Comparison of ENCODE assay signal across 8 cellular contexts in the genomic region with DNA sequence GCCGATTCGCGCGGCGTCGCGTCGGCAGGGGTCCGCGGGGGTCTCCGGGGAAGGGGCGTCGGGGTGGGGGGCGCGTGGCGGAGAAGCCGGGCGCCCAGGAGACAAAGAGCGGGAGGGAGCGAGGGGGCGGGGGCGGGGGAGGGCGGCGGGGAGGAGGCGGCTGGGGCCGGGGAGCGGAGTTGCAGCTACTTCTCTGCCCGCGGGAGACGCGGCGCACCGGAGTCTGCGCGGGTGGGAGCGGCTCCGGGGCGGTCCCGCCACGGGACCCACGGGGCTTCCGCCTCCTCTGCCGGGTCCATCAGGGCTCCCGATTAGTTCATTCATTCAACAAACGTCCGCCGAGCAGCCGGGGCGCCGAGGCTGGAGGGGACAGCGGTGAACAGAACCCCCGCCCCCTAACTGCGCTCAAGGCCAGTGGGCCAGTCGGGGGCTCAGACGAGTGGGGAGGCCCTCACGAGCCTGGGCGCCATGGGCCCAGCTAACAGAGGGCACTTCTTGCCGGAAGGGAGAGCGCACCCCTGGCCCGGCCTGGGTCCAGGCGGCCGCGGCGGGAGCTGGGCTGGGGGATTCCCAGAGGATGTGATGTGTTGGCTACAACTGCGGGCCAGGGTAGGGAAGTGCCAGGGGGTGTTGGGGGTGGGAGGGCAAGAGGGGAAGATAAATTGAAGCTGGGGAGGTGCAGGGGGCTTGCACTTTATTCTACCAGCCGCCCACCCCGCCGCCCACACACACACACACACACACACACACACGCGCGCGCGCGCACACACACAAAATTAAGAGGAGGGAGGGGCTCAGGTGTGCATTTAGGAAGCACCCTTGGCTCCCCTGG. TPM values are rescaled to one million over a fixed set of nuclear protein-coding genes. Genes with fewer than 3 reads are reported as not detected.
DNase-seq lines count a peak whose midpoint lies in the region; ATAC-seq, FAIRE-seq and TF ChIP-seq lines count a peak whose summit lies in the region.

TSS of gene SAMD14 (minus strand) at position 215 of the 832 bp plus-strand sequence. CDS start 5,201 bp downstream, outside the sequence.

- no peaks in the 10 kb centered on the region for H3K27me3 ChIP-seq in effector memory CD4-positive, alpha-beta T cell (replicated peaks; ENCODE audit: control insufficient read depth, insufficient read depth, low read length, poor library complexity, severe bottlenecking)

- intact Hi-C loops in mucosa of descending colon (cut with DNase I, micrococcal nuclease) = no loop called here

- no peaks in the 10 kb centered on the region for H3K9me3 ChIP-seq in effector memory CD4-positive, alpha-beta T cell (ENCODE audit: control insufficient read depth, low read length)
- H3K9me3 ChIP-seq in mucosa of descending colon = no peaks in the 10 kb centered on the region

- H3K4me3 ChIP-seq in effector memory CD4-positive, alpha-beta T cell (ENCODE audit: insufficient read depth, low read depth, low read length, poor library complexity, severe bottlenecking) = peak within 1 kb of the TSS; percentile 62
- H3K4me3 ChIP-seq in mucosa of descending colon = no peak within 1 kb of the TSS

- H3K36me3 ChIP-seq in effector memory CD4-positive, alpha-beta T cell (ENCODE audit: control insufficient read depth, insufficient read depth, low read length) = peaks cover 7% of the 10 kb centered on the region
- no peaks in the 10 kb centered on the region for H3K36me3 ChIP-seq in mucosa of descending colon (ENCODE audit: low read depth)

- TF ChIP-seq CTCF in mucosa of descending colon (IDR thresholded peaks at IDR 0.05) = no peak

- DNase-seq in activated CD8-positive, alpha-beta memory T cell treated with anti-CD3 and anti-CD28 coated beads for 24 hours = peak; percentile 68
- DNase-seq in activated CD8-positive, alpha-beta memory T cell treated with anti-CD3 and anti-CD28 coated beads, Interleukin-2, amount 50 U/mL, for 48 hours = no peak
- DNase-seq in T-helper 22 cell (ENCODE audit: low read depth) (peak; percentile 50), mucosa of descending colon (no peak), urothelium cell line (ENCODE audit: low spot score) (peak; percentile 66), NCI-H128 (lab: John Stamatoyannopoulos, UW; ENCODE audit: unreplicated experiment) (no peak), NCI-H2081 (lab: John Stamatoyannopoulos, UW) (no peak)
- DNase-seq in effector memory CD4-positive, alpha-beta T cell = peak in 2 of 3 donors; percentile 41 to 46

- FAIRE-seq in urothelium cell line (lab: Jason Lieb, UNC) = peak; percentile 20

- H3K27ac ChIP-seq in effector memory CD4-positive, alpha-beta T cell (ENCODE audit: insufficient read depth, low read length, poor library complexity, severe bottlenecking) = peak within 1 kb of the TSS; percentile 32

- ATAC-seq in mucosa of descending colon = peak; percentile 37

- H3K4me1 ChIP-seq in effector memory CD4-positive, alpha-beta T cell (ENCODE audit: control insufficient read depth, insufficient read depth, low read length, poor library complexity, severe bottlenecking) = peaks cover 21% of the 10 kb centered on the region
- peaks cover 18% of the 10 kb centered on the region for H3K4me1 ChIP-seq in mucosa of descending colon (ENCODE audit: low read depth)

RNA-seq across cellular contexts. Expression of gene SAMD14, which starts in this region (rescaled TPM):
- 1 to 10 TPM in 2 of 3 donors, under 1 TPM in 1; 0.52 to 2.6 (median 1.2) TPM for total RNA-seq in mucosa of descending colon

Comparison
In these comparisons a context has a peak if more than half of its experiments do, and no peak if none do; other contexts are left out.
1. DNase-seq: peak in activated CD8-positive, alpha-beta memory T cell treated with anti-CD3 and anti-CD28 coated beads for 24 hours (single experiment), T-helper 22 cell (single experiment), effector memory CD4-positive, alpha-beta T cell (2 of 3) and urothelium cell line (single experiment); none in activated CD8-positive, alpha-beta memory T cell treated with anti-CD3 and anti-CD28 coated beads, Interleukin-2, amount 50 U/mL, for 48 hours (single experiment), mucosa of descending colon (0 of 3), NCI-H128 (single experiment) and NCI-H2081 (0 of 2).